In genomic region chr3:52278510-52279069, GRCh38 we compare ENCODE assay signal across 8 cellular contexts. TPM values are rescaled to one million over a fixed set of nuclear protein-coding genes. Genes with fewer than 3 reads are reported as not detected.
A peak's percentile ranks its signal among the peaks of the same experiment; 100 is the strongest.
DNase-seq lines count a peak whose midpoint lies in the region; ATAC-seq, FAIRE-seq and TF ChIP-seq lines count a peak whose summit lies in the region.

Gene WDR82, minus strand, starts transcription at chr3:52278649. Its CDS starts 288 bp downstream, at chr3:52278361.

- peak within 1 kb of the TSS; percentile 100 for H3K27ac Mint-ChIP-seq in activated naive CD8-positive, alpha-beta T cell
- peak within 1 kb of the TSS; percentile 99 for H3K27ac Mint-ChIP-seq in glutamatergic neuron (ENCODE audit: unreplicated experiment)

- H3K36me3 ChIP-seq in pancreas, result no peaks in the 10 kb centered on the region
- peaks cover 0 to 5% of the 10 kb centered on the region in 2 donors for H3K36me3 ChIP-seq in thyroid gland

- H3K27me3 ChIP-seq in pancreas (no peaks in the 10 kb centered on the region), thyroid gland (no peaks in the 10 kb centered on the region)

- peak within 1 kb of the TSS; percentile 87 for H3K4me3 ChIP-seq in GM12864 (ENCODE audit: low read depth, low read length)
- peak within 1 kb of the TSS; percentile 84 to 90 (median 88) for H3K4me3 ChIP-seq in pancreas
- peak within 1 kb of the TSS; percentile 73 to 87 (median 85) for H3K4me3 ChIP-seq in thyroid gland (replicated peaks in 1 of 3)

- H3K4me1 ChIP-seq in pancreas (peaks cover 7 to 36% (median 8%) of the 10 kb centered on the region in 3 donors), thyroid gland (peaks cover 45 to 57% of the 10 kb centered on the region in 2 donors)

- intact Hi-C loops in pancreas (cut with DNase I), result loop anchor here in 1 of 3 donors (10.0 kb wide), 1 partner anchor 54 kb away; the partner anchor contains the start of gene TLR9
- intact Hi-C loops in thyroid gland (cut with DNase I), result loop anchor here (5.0 kb wide), 1 partner anchor 41 kb away; the partner anchor contains the start of gene TWF2

- H3K9me3 ChIP-seq in pancreas (no peaks in the 10 kb centered on the region), thyroid gland (no peaks in the 10 kb centered on the region)

- peak within 1 kb of the TSS; percentile 99 for H3K4me3 Mint-ChIP-seq in activated naive CD8-positive, alpha-beta T cell
- peak within 1 kb of the TSS; percentile 100 for H3K4me3 Mint-ChIP-seq in glutamatergic neuron (ENCODE audit: unreplicated experiment)

- H3K4me1 Mint-ChIP-seq in activated naive CD8-positive, alpha-beta T cell (ENCODE audit: low read depth), result peaks cover 68% of the 10 kb centered on the region
- peaks cover 7% of the 10 kb centered on the region for H3K4me1 Mint-ChIP-seq in glutamatergic neuron (ENCODE audit: low read depth, unreplicated experiment)

- DNase-seq in GM12864 (ENCODE audit: low read depth), result peak; percentile 70
- peak; percentile 84 for DNase-seq in NCI-H1092 (lab: John Stamatoyannopoulos, UW)
- peak; percentile 97 for DNase-seq in SKM-1 treated with dmso at 0.1 percent for 144 hours (lab: John Stamatoyannopoulos, UW; ENCODE audit: unreplicated experiment)
- DNase-seq in glutamatergic neuron, result peak; percentile 100
- DNase-seq in pancreas, result peak; percentile 96 to 100 (median 98)
- peak; percentile 98 for DNase-seq in thyroid gland

- TF ChIP-seq CTCF in GM12864 (IDR thresholded peaks at IDR 0.05; ENCODE audit: low read depth, low read length, missing control alignments), result peak; percentile 49
- TF ChIP-seq CTCF in glutamatergic neuron (IDR thresholded peaks at IDR 0.05; ENCODE audit: partially characterized antibody, unreplicated experiment), result peak; percentile 61
- peak in 3 of 4 donors; percentile 8 to 27 (median 21) for TF ChIP-seq CTCF in pancreas (IDR thresholded peaks at IDR 0.05)
- TF ChIP-seq CTCF in thyroid gland (IDR thresholded peaks at IDR 0.05), result peak in 5 of 6 experiments; percentile 17 to 47 (median 33)

- WGBS in pancreas, 2 donors, result 0 to 1% methylated on average over 53 to 58 of the region's 58 CpGs
- WGBS in thyroid gland, 2 donors, result 0% methylated on average over 10 to 25 of the region's 58 CpGs

- TF ChIP-seq POLR2A in thyroid gland (IDR thresholded peaks at IDR 0.05), result peak; percentile 29 to 94

- H3K9me3 Mint-ChIP-seq in activated naive CD8-positive, alpha-beta T cell (ENCODE audit: low read depth), result no peaks in the 10 kb centered on the region
- peaks cover 14% of the 10 kb centered on the region for H3K9me3 Mint-ChIP-seq in glutamatergic neuron (ENCODE audit: unreplicated experiment)

- peak within 1 kb of the TSS; percentile 87 to 97 (median 92) for H3K27ac ChIP-seq in pancreas
- H3K27ac ChIP-seq in thyroid gland, result peak within 1 kb of the TSS; percentile 98 to 99 (median 98)

- no peaks in the 10 kb centered on the region for H3K27me3 Mint-ChIP-seq in activated naive CD8-positive, alpha-beta T cell
- H3K27me3 Mint-ChIP-seq in glutamatergic neuron (ENCODE audit: unreplicated experiment), result peaks cover 10% of the 10 kb centered on the region

- no peak for FAIRE-seq in pancreas (lab: Jason Lieb, UNC)

- ATAC-seq in HG02610 (IDR thresholded peaks at IDR 0.05; ENCODE audit: unreplicated experiment) (peak; percentile 80), pancreas (peak; percentile 93 to 96 (median 96))

- H3K36me3 Mint-ChIP-seq in activated naive CD8-positive, alpha-beta T cell, result peaks cover 9% of the 10 kb centered on the region
- H3K36me3 Mint-ChIP-seq in glutamatergic neuron (ENCODE audit: unreplicated experiment), result peaks cover 5% of the 10 kb centered on the region

RNA-seq across cellular contexts. Expression of gene WDR82, which starts in this region (rescaled TPM):
- 118 TPM for total RNA-seq in glutamatergic neuron (ENCODE audit: unreplicated experiment)
- total RNA-seq in pancreas, result 10 to 100 TPM; 15.1 to 32.1 (median 19.6) TPM
- polyA plus RNA-seq in pancreas, result 10 to 100 TPM in 1 of 2 donors, 1 to 10 TPM in 1; 9.0 to 18.5 TPM
- total RNA-seq in thyroid gland, result 10 to 100 TPM; 66.4 to 76.4 (median 72.2) TPM

Comparison
In these comparisons a context has a peak if more than half of its experiments do, and no peak if none do; other contexts are left out.
1. Peak in every context shown above with its lines: DNase-seq, ATAC-seq, H3K4me3 ChIP-seq and H3K27ac ChIP-seq.